Comparison of ENCODE assay signal across 29 cellular contexts in the genomic region with DNA sequence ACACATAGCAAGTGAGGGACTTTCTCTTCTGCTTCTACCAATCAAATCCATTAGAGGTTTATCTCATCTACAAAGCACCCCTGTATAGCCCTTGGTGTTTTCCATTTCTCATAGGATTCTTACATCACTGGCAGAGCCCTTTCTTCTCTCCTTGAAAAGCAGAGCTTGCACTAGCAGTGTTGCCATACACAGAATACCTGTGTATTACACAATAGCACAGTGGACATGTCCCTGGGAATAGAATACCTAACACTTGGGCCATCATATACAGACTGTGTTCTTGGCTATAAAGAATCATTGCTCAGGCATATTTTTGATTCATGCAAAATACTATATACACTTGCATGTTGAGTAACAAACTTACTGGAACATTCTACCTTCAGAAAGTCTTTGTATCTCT.
"Had no signal": no experiment of that assay in that cellular context is flagged by ENCODE, and none has a peak within 500 bp of the region (broad histone marks: within the 10 kb centered on the region; RNA-seq: fewer than 3 reads in every experiment).

No MANE protein-coding gene starts in this region.

- H3K27ac ChIP-seq: neural progenitor cell, ovary, parathyroid adenoma, psoas muscle, skin epidermis, spleen, suprapubic skin, testis, tibial artery, transverse colon, upper lobe of left lung, vagina had no signal

- H3K27me3 ChIP-seq: neural progenitor cell, ovary, spleen, suprapubic skin, testis, tibial artery, transverse colon, upper lobe of left lung, vagina had no signal

- H3K9ac ChIP-seq: neural progenitor cell, parathyroid adenoma had no signal

- ATAC-seq: natural killer cell; right cardiac atrium; sciatic nerve; stimulated activated memory B cell treated with anti-CD40 and anti-IgM and Interleukin-4, amounts not matched to agents 10 μg/mL and 1 μg/mL and 100 μg/mL, for 72 hours; stimulated activated naive CD8-positive, alpha-beta T cell treated with anti-CD3 and anti-CD28 coated beads, Interleukin-15, amount 100 ng/mL, for 72 hours; stimulated activated naive CD8-positive, alpha-beta T cell treated with anti-CD3 and anti-CD28 coated beads, Interleukin-15, Interleukin-2, amounts not matched to agents 100 U/mL and 50 U/mL, for 24 hours had no signal

- H3K4me2 ChIP-seq: neural progenitor cell, smooth muscle cell had no signal

- H3K36me3 ChIP-seq: neural progenitor cell, ovary, spleen, suprapubic skin, tibial artery, transverse colon, upper lobe of left lung, vagina had no signal

- H3K4me3 ChIP-seq: neural progenitor cell, ovary, psoas muscle, skin epidermis, smooth muscle cell, spleen, suprapubic skin, testis, tibial artery, transverse colon, upper lobe of left lung, vagina had no signal

- H3K79me2 ChIP-seq: parathyroid adenoma had no signal

- H3K4me1 ChIP-seq: neural progenitor cell, parathyroid adenoma, psoas muscle, suprapubic skin, testis, tibial artery, transverse colon, upper lobe of left lung, vagina had no signal

- FAIRE-seq: urothelium cell line had no signal

- H2AFZ ChIP-seq: neural progenitor cell, parathyroid adenoma had no signal

- H3K9me3 ChIP-seq: ovary, psoas muscle, testis, vagina had no signal

- DNase-seq: natural killer cell; occipital lobe; ovary; posterior cingulate gyrus; psoas muscle; right cardiac atrium; spleen; stimulated activated CD4-positive, alpha-beta T cell treated with anti-CD3 and anti-CD28 coated beads, Interleukin-12 subunit alpha, Interleukin-12 subunit beta, amount 100 ng/mL, for 4 hours; stimulated activated CD4-positive, alpha-beta T cell treated with anti-CD3 and anti-CD28 coated beads, Interleukin-1b, Interleukin-23, amount 100 ng/mL, for 48 hours; stimulated activated CD4-positive, alpha-beta T cell treated with anti-CD3 and anti-CD28 coated beads, Interleukin-4, amount 100 ng/mL, for 1 hour; stimulated activated CD4-positive, alpha-beta T cell treated with anti-CD3 and anti-CD28 coated beads, Interleukin-4, amount 100 ng/mL, for 4 hours; stimulated activated CD8-positive, alpha-beta memory T cell treated with anti-CD3 and anti-CD28 coated beads, Interleukin-4, amount 100 ng/mL, for 48 hours; stimulated activated naive CD4-positive, alpha-beta T cell; stimulated activated naive CD8-positive, alpha-beta T cell treated with anti-CD3 and anti-CD28 coated beads, Interleukin-15, amount 100 ng/mL, for 72 hours; stimulated activated naive CD8-positive, alpha-beta T cell treated with anti-CD3 and anti-CD28 coated beads, Interleukin-15, Interleukin-2, amounts not matched to agents 100 U/mL and 50 U/mL, for 24 hours; substantia nigra; testis; tibial artery; transverse colon; upper lobe of left lung had no signal
